8 cellular contexts compared by ENCODE assay signal in the genomic region with DNA sequence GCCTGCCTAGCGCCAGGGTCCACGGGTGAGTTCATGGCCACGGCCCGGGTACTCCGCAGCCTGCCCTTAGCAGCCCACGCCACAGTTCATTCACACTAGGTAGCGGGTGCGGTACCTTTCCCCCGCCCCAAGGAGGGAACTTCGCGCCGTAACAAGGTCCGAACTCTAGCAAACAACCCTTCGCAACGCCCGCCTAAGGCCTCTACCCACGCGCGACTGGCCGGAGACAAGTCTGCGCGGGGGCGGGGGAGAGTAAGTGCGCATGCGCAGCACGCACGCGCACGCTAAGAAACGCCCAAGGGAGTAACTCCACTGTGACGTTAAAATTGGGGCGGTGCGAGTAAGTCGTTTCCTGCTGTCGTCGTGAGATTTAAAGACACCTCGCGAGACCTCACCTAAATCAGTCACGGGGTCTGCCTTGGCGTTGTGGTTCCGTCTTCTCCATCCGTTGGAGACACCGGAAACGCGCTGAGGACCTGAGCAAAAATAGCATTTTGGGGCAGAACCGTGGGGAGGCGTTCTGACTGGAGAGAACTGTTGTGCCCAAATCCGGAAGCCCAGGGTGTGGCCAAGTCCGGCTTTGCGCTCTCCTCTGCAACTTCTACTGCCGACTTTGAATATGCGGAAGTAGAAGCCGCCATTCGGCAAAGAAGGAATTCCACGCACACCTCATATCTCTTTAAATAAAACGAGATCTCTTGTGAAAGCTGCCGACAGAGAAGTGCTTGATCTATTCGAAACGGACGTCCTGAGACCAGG. TPM values are rescaled to one million over a fixed set of nuclear protein-coding genes. Genes with fewer than 3 reads are reported as not detected.
A peak's percentile ranks its signal among the peaks of the same experiment; 100 is the strongest.
DNase-seq lines count a peak whose midpoint lies in the region; ATAC-seq and TF ChIP-seq lines count a peak whose summit lies in the region.

A gene with protein sequence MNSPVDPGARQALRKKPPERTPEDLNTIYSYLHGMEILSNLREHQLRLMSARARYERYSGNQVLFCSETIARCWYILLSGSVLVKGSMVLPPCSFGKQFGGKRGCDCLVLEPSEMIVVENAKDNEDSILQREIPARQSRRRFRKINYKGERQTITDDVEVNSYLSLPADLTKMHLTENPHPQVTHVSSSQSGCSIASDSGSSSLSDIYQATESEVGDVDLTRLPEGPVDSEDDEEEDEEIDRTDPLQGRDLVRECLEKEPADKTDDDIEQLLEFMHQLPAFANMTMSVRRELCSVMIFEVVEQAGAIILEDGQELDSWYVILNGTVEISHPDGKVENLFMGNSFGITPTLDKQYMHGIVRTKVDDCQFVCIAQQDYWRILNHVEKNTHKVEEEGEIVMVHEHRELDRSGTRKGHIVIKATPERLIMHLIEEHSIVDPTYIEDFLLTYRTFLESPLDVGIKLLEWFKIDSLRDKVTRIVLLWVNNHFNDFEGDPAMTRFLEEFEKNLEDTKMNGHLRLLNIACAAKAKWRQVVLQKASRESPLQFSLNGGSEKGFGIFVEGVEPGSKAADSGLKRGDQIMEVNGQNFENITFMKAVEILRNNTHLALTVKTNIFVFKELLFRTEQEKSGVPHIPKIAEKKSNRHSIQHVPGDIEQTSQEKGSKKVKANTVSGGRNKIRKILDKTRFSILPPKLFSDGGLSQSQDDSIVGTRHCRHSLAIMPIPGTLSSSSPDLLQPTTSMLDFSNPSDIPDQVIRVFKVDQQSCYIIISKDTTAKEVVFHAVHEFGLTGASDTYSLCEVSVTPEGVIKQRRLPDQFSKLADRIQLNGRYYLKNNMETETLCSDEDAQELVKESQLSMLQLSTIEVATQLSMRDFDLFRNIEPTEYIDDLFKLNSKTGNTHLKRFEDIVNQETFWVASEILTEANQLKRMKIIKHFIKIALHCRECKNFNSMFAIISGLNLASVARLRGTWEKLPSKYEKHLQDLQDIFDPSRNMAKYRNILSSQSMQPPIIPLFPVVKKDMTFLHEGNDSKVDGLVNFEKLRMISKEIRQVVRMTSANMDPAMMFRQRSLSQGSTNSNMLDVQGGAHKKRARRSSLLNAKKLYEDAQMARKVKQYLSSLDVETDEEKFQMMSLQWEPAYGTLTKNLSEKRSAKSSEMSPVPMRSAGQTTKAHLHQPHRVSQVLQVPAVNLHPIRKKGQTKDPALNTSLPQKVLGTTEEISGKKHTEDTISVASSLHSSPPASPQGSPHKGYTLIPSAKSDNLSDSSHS (N-terminal part only) (minus strand): TSS at position 234 of the 759 bp plus-strand sequence. CDS start 199 bp downstream, at position 35.

- peaks cover 51 to 72% (median 64%) of the 10 kb centered on the region in 10 experiments for H3K4me1 ChIP-seq in BLaER1 treated with 17β-estradiol and CSF1 and Interleukin-3, amounts not matched to agents 10 nM and 100 nM

- ATAC-seq in GM19328 (IDR thresholded peaks at IDR 0.05; ENCODE audit: unreplicated experiment) (peak; percentile 87), HG03520 (IDR thresholded peaks at IDR 0.05; ENCODE audit: unreplicated experiment) (peak; percentile 87), left colon (peak; percentile 85)

- peak within 1 kb of the TSS; percentile 99 for H3K4me3 Mint-ChIP-seq in activated CD4-positive, alpha-beta T cell treated with anti-CD3 and anti-CD28 coated beads, Interleukin-2, amount 10 ng/mL, durations not matched to agents 7 days and 5 days

- H3K4me3 ChIP-seq in BLaER1 treated with 17β-estradiol and CSF1 and Interleukin-3, amounts not matched to agents 10 nM and 100 nM = peak within 1 kb of the TSS; percentile 68 to 95 (median 81)
- peak within 1 kb of the TSS; percentile 97 for H3K4me3 ChIP-seq in coronary artery

- peaks cover 28% of the 10 kb centered on the region for H3K4me1 Mint-ChIP-seq in activated CD4-positive, alpha-beta T cell treated with anti-CD3 and anti-CD28 coated beads, Interleukin-2, amount 10 ng/mL, durations not matched to agents 7 days and 5 days

- H3K27me3 ChIP-seq in BLaER1 treated with 17β-estradiol and CSF1 and Interleukin-3, amounts not matched to agents 10 nM and 100 nM = no peaks in the 10 kb centered on the region

- no peaks in the 10 kb centered on the region for H3K9me3 Mint-ChIP-seq in activated CD4-positive, alpha-beta T cell treated with anti-CD3 and anti-CD28 coated beads, Interleukin-2, amount 10 ng/mL, durations not matched to agents 7 days and 5 days

- peak within 1 kb of the TSS; percentile 99 for H3K27ac Mint-ChIP-seq in activated CD4-positive, alpha-beta T cell treated with anti-CD3 and anti-CD28 coated beads, Interleukin-2, amount 10 ng/mL, durations not matched to agents 7 days and 5 days

- H3K36me3 Mint-ChIP-seq in activated CD4-positive, alpha-beta T cell treated with anti-CD3 and anti-CD28 coated beads, Interleukin-2, amount 10 ng/mL, durations not matched to agents 7 days and 5 days (ENCODE audit: low read depth) = peaks cover 6% of the 10 kb centered on the region

- intact Hi-C loops in left colon (cut with DNase I, micrococcal nuclease) = no loop called here

- H3K27me3 Mint-ChIP-seq in activated CD4-positive, alpha-beta T cell treated with anti-CD3 and anti-CD28 coated beads, Interleukin-2, amount 10 ng/mL, durations not matched to agents 7 days and 5 days = no peaks in the 10 kb centered on the region

- no peaks in the 10 kb centered on the region for H3K9me3 ChIP-seq in BLaER1 treated with 17β-estradiol and CSF1 and Interleukin-3, amounts not matched to agents 10 nM and 100 nM (replicated peaks in 1 of 11)

- peak within 1 kb of the TSS; percentile 94 to 100 (median 99) for H3K27ac ChIP-seq in BLaER1 treated with 17β-estradiol and CSF1 and Interleukin-3, amounts not matched to agents 10 nM and 100 nM
- peak within 1 kb of the TSS; percentile 94 to 96 for H3K27ac ChIP-seq in coronary artery

- TF ChIP-seq CTCF in coronary artery (IDR thresholded peaks at IDR 0.05) = no peak

- POLR2A ChIA-PET in activated CD4-positive, alpha-beta T cell treated with anti-CD3 and anti-CD28 coated beads, Interleukin-2, amount 10 ng/mL, durations not matched to agents 7 days and 5 days (lab: Charles Lee) = interaction anchor here (1.1 kb wide), 1 partner anchor 72 kb away, joined by 3 read pairs; no protein-coding TSS in a partner anchor

- peaks cover 0 to 25% (median 6%) of the 10 kb centered on the region in 11 experiments; a peak in 7 of 22 replicates for H3K36me3 ChIP-seq in BLaER1 treated with 17β-estradiol and CSF1 and Interleukin-3, amounts not matched to agents 10 nM and 100 nM

- peak within 1 kb of the TSS; percentile 85 to 96 (median 90) for H3K4me2 ChIP-seq in BLaER1 treated with 17β-estradiol and CSF1 and Interleukin-3, amounts not matched to agents 10 nM and 100 nM

- peaks cover 10 to 42% (median 30%) of the 10 kb centered on the region in 11 experiments; a peak in 18 of 22 replicates for H4K20me1 ChIP-seq in BLaER1 treated with 17β-estradiol and CSF1 and Interleukin-3, amounts not matched to agents 10 nM and 100 nM

- CTCF ChIA-PET in activated CD4-positive, alpha-beta T cell treated with anti-CD3 and anti-CD28 coated beads, Interleukin-2, amount 10 ng/mL, durations not matched to agents 7 days and 5 days (lab: Charles Lee) = interaction anchor here (1.2 kb wide), 1 partner anchor 373 kb away, joined by 4 read pairs; no protein-coding TSS in a partner anchor

- DNase-seq in NCI-H69 (lab: John Stamatoyannopoulos, UW) = peak; percentile 100
- peak; percentile 100 for DNase-seq in activated CD4-positive, alpha-beta T cell treated with anti-CD3 and anti-CD28 coated beads, Interleukin-2, amount 10 ng/mL, durations not matched to agents 7 days and 5 days
- DNase-seq in coronary artery (ENCODE audit: low spot score) = peak; percentile 99
- DNase-seq in left colon = peak; percentile 98 to 99
- DNase-seq in stimulated activated CD4-positive, alpha-beta T cell treated with anti-CD3 and anti-CD28 coated beads, Interleukin-1b, Interleukin-23, amount 100 ng/mL, for 48 hours = peak; percentile 98

- peak within 1 kb of the TSS; percentile 88 to 99 (median 96) for H3K9ac ChIP-seq in BLaER1 treated with 17β-estradiol and CSF1 and Interleukin-3, amounts not matched to agents 10 nM and 100 nM

RNA-seq across cellular contexts. Expression of the gene that starts here (rescaled TPM):
- total RNA-seq in activated CD4-positive, alpha-beta T cell treated with anti-CD3 and anti-CD28 coated beads, Interleukin-2, amount 10 ng/mL, durations not matched to agents 7 days and 5 days = 10 to 100 TPM; 43.9 to 47.8 TPM
- 10 to 100 TPM; 18.4 to 18.8 TPM for total RNA-seq in left colon

Comparison
In these comparisons a context has a peak if more than half of its experiments do, and no peak if none do; other contexts are left out.
1. Peak in every context shown above with its lines: DNase-seq, ATAC-seq, H3K4me3 ChIP-seq and H3K27ac ChIP-seq.